In genomic region chr1:179081696-179082307, GRCh38 we compare ENCODE assay signal across 8 cellular contexts. TPM values are rescaled to one million over a fixed set of nuclear protein-coding genes. Genes with fewer than 3 reads are reported as not detected.
A peak's percentile ranks its signal among the peaks of the same experiment; 100 is the strongest.
DNase-seq lines count a peak whose midpoint lies in the region; ATAC-seq lines count a peak whose summit lies in the region.

Gene TOR3A (plus strand): TSS chr1:179082070. CDS start chr1:179082129, 59 bp downstream.

- DNase-seq in AML-193 (lab: John Stamatoyannopoulos, UW) (peak; percentile 82 to 89), NCI-H460 (ENCODE audit: extremely low read depth, low read depth) (peak; percentile 85), cortex of kidney (lab: John Stamatoyannopoulos, UW) (peak; percentile 73), left colon (peak; percentile 94 to 97)
- DNase-seq in activated CD4-positive, alpha-beta T cell treated with anti-CD3 and anti-CD28 coated beads for 4 hours: peak; percentile 63 to 70
- peak; percentile 47 to 69 for DNase-seq in stimulated activated CD4-positive, alpha-beta T cell treated with anti-CD3 and anti-CD28 coated beads, Interleukin-1b, Interleukin-23, amount 100 ng/mL, for 4 hours (ENCODE audit: low read depth in 2 of 2)

- ATAC-seq in GM19043 (IDR thresholded peaks at IDR 0.05; ENCODE audit: low read depth, unreplicated experiment): peak; percentile 80
- ATAC-seq in HG03354 (IDR thresholded peaks at IDR 0.05; ENCODE audit: poor library complexity, severe bottlenecking, unreplicated experiment): peak; percentile 85
- peak; percentile 93 for ATAC-seq in left colon

- intact Hi-C loops in left colon (cut with DNase I, micrococcal nuclease): loop anchor here in 1 of 2 donors (5.0 kb wide), 1 partner anchor 285 kb away; the partner anchor contains the start of gene AXDND1

RNA-seq across cellular contexts. Expression of gene TOR3A, which starts in this region (rescaled TPM):
- 82.1 and 98.0 TPM in 2 replicates for total RNA-seq in NCI-H460 (2014; rRNA removed; shearing (Covaris generic))
- 140 and 227 TPM in 2 replicates for polyA plus RNA-seq in NCI-H460 (2014; cell fraction: nucleus; rRNA removed)
- 10 to 100 TPM; 26.9 to 27.4 TPM for total RNA-seq in left colon

Comparison
In these comparisons a context has a peak if more than half of its experiments do, and no peak if none do; other contexts are left out.
1. Peak in every context shown above with its lines: DNase-seq and ATAC-seq.